ENCODE assay signal across 8 cellular contexts in the genomic region with DNA sequence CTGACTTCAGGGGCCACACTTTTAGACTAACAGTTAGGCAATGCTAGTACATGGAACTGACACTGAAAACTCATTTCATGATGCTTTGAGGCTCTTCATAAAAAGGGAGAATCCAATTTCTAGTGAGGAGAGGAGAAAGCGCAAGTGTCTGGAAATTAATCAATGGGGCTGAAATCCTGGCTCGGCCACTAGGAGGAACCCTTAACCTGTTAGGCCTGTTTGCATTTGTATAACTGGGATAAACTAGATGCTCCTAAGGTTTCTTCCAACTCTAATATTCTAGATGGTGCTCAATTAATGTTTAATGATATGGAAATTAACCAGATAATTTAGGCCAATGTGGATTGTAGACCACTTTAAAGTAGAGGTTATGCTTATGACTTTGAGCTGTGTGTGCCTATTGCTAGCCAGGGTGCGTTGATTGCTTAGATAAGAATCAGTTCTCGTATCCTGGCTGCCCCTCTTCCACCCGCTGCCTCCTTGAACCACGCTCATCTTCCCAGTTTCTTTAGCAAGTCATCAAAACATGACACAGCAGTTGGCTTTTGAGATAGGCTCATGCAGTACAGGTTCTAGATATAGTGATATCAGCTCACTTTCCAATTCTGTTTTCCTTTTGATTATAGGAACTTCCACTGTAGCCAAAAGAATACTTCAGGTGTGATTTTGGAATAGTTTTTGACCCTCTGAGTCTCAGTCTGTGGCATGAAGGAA. TPM values are rescaled to one million over a fixed set of nuclear protein-coding genes. Genes with fewer than 3 reads are reported as not detected.
DNase-seq lines count a peak whose midpoint lies in the region; ATAC-seq, FAIRE-seq and TF ChIP-seq lines count a peak whose summit lies in the region.

No MANE protein-coding gene starts in this region.

- H3K4me2 ChIP-seq in keratinocyte (ENCODE audit: control insufficient read depth, extremely low read depth, insufficient read depth, low read depth, low read length), result no peak overlapping the region

- ATAC-seq in GM18519 (IDR thresholded peaks at IDR 0.05; ENCODE audit: low FRiP score, unreplicated experiment) (peak; percentile 37), SK-N-SH treated with all-trans-retinoic acid at 6 μM for 48 hours (peak; percentile 68), GM19455 (IDR thresholded peaks at IDR 0.05; ENCODE audit: unreplicated experiment) (no peak), left cardiac atrium (no peak)

- dilution Hi-C loops in keratinocyte (cut with MboI; ENCODE audit: extremely low pct_ligation_motif_present, low sequenced_read_pairs), result no loop called here

- H3K27me3 ChIP-seq in keratinocyte (ENCODE audit: control insufficient read depth, extremely low read depth, insufficient read depth, low read length), result no peaks in the 10 kb centered on the region

- no peak overlapping the region for H3K4me3 ChIP-seq in keratinocyte (ENCODE audit: control insufficient read depth in 2 of 3, extremely low read depth in 1 of 3, insufficient read depth in 2 of 3, low read depth in 1 of 3, low read length in 3 of 3)

- no peaks in the 10 kb centered on the region for H3K9me1 ChIP-seq in keratinocyte (ENCODE audit: control insufficient read depth, extremely low read depth, insufficient read depth, low read length)

- H3K9ac ChIP-seq in keratinocyte (ENCODE audit: control insufficient read depth, extremely low read depth, insufficient read depth, low read length), result no peak overlapping the region

- peak; percentile 49 to 66 (median 63) for TF ChIP-seq CTCF in keratinocyte (optimal IDR thresholded peaks at IDR 0.05 in 1 of 3, IDR thresholded peaks at IDR 0.05 in 1 of 3, conservative IDR thresholded peaks at IDR 0.05 in 1 of 3; ENCODE audit: extremely low read depth in 1 of 3, insufficient read depth in 2 of 3, low read length in 3 of 3)

- no peak for FAIRE-seq in keratinocyte (lab: Jason Lieb, UNC)
- FAIRE-seq in RCC 7860 (lab: Jason Lieb, UNC), result no peak

- no peaks in the 10 kb centered on the region for H4K20me1 ChIP-seq in keratinocyte (ENCODE audit: control insufficient read depth, extremely low read depth, insufficient read depth, low read length)

- no peaks in the 10 kb centered on the region for H3K9me3 ChIP-seq in keratinocyte (ENCODE audit: control insufficient read depth, low read depth, low read length)

- DNase-seq in AML-193 (lab: John Stamatoyannopoulos, UW) (peak; percentile 43 to 53), keratinocyte (ENCODE audit: low read depth, low spot score) (no peak), globus pallidus (ENCODE audit: low spot score) (no peak), left cardiac atrium (no peak), RCC 7860 (ENCODE audit: low spot score) (no peak)

- no peaks in the 10 kb centered on the region for H3K79me2 ChIP-seq in keratinocyte (ENCODE audit: control insufficient read depth, insufficient read depth, low read length)

- H3K27ac ChIP-seq in keratinocyte (ENCODE audit: control insufficient read depth, insufficient read depth, low read length), result no peak overlapping the region

- H3K36me3 ChIP-seq in keratinocyte (ENCODE audit: control insufficient read depth in 2 of 2, extremely low read depth in 1 of 2, insufficient read depth in 2 of 2, low read length in 2 of 2), result no peaks in the 10 kb centered on the region

- no peaks in the 10 kb centered on the region for H3K4me1 ChIP-seq in keratinocyte (ENCODE audit: control insufficient read depth, extremely low read depth, insufficient read depth, low read length)

- H2AFZ ChIP-seq in keratinocyte (ENCODE audit: control insufficient read depth, low read length), result no peak overlapping the region

- intact Hi-C loops in left cardiac atrium (cut with DNase I), result loop anchor here (5.0 kb wide), 2 partner anchors 801 to 1091 kb away; no protein-coding TSS in a partner anchor

TF ChIP-seq in SK-N-SH treated with all-trans-retinoic acid at 6 μM for 48 hours, 23 proteins besides CTCF, POLR2A, EP300 and RAD21:
- no peak for TF ChIP-seq ZFP30 (CRISPR knock-in tag; IDR thresholded peaks at IDR 0.05)
- TF ChIP-seq RARB (CRISPR knock-in tag; IDR thresholded peaks at IDR 0.05), result no peak
- TF ChIP-seq ZNF8 (CRISPR knock-in tag; IDR thresholded peaks at IDR 0.05), result no peak
- TF ChIP-seq ZNF565 (CRISPR knock-in tag; conservative IDR thresholded peaks at IDR 0.05; ENCODE audit: low read depth), result no peak
- no peak for TF ChIP-seq BACH2 (CRISPR knock-in tag; IDR thresholded peaks at IDR 0.05; ENCODE audit: borderline replicate concordance)
- TF ChIP-seq, protein P1, sequence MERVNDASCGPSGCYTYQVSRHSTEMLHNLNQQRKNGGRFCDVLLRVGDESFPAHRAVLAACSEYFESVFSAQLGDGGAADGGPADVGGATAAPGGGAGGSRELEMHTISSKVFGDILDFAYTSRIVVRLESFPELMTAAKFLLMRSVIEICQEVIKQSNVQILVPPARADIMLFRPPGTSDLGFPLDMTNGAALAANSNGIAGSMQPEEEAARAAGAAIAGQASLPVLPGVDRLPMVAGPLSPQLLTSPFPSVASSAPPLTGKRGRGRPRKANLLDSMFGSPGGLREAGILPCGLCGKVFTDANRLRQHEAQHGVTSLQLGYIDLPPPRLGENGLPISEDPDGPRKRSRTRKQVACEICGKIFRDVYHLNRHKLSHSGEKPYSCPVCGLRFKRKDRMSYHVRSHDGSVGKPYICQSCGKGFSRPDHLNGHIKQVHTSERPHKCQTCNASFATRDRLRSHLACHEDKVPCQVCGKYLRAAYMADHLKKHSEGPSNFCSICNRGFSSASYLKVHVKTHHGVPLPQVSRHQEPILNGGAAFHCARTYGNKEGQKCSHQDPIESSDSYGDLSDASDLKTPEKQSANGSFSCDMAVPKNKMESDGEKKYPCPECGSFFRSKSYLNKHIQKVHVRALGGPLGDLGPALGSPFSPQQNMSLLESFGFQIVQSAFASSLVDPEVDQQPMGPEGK (CRISPR knock-in tag; IDR thresholded peaks at IDR 0.05; ENCODE audit: borderline replicate concordance), result no peak
- TF ChIP-seq, protein P2, sequence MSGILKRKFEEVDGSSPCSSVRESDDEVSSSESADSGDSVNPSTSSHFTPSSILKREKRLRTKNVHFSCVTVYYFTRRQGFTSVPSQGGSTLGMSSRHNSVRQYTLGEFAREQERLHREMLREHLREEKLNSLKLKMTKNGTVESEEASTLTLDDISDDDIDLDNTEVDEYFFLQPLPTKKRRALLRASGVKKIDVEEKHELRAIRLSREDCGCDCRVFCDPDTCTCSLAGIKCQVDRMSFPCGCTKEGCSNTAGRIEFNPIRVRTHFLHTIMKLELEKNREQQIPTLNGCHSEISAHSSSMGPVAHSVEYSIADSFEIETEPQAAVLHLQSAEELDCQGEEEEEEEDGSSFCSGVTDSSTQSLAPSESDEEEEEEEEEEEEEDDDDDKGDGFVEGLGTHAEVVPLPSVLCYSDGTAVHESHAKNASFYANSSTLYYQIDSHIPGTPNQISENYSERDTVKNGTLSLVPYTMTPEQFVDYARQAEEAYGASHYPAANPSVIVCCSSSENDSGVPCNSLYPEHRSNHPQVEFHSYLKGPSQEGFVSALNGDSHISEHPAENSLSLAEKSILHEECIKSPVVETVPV (CRISPR knock-in tag; IDR thresholded peaks at IDR 0.05), result no peak
- no peak for TF ChIP-seq ZC3H10 (CRISPR knock-in tag; IDR thresholded peaks at IDR 0.05)
- TF ChIP-seq, protein P3, sequence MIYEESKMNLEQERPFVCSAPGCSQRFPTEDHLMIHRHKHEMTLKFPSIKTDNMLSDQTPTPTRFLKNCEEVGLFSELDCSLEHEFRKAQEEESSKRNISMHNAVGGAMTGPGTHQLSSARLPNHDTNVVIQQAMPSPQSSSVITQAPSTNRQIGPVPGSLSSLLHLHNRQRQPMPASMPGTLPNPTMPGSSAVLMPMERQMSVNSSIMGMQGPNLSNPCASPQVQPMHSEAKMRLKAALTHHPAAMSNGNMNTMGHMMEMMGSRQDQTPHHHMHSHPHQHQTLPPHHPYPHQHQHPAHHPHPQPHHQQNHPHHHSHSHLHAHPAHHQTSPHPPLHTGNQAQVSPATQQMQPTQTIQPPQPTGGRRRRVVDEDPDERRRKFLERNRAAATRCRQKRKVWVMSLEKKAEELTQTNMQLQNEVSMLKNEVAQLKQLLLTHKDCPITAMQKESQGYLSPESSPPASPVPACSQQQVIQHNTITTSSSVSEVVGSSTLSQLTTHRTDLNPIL (CRISPR knock-in tag; IDR thresholded peaks at IDR 0.05; ENCODE audit: low read depth), result no peak
- no peak for TF ChIP-seq OSR1 (CRISPR knock-in tag; IDR thresholded peaks at IDR 0.05)
- no peak for TF ChIP-seq ESRRG (CRISPR knock-in tag; IDR thresholded peaks at IDR 0.05)
- TF ChIP-seq TCF4 (CRISPR knock-in tag; IDR thresholded peaks at IDR 0.05; ENCODE audit: borderline replicate concordance), result no peak
- TF ChIP-seq, protein P4, sequence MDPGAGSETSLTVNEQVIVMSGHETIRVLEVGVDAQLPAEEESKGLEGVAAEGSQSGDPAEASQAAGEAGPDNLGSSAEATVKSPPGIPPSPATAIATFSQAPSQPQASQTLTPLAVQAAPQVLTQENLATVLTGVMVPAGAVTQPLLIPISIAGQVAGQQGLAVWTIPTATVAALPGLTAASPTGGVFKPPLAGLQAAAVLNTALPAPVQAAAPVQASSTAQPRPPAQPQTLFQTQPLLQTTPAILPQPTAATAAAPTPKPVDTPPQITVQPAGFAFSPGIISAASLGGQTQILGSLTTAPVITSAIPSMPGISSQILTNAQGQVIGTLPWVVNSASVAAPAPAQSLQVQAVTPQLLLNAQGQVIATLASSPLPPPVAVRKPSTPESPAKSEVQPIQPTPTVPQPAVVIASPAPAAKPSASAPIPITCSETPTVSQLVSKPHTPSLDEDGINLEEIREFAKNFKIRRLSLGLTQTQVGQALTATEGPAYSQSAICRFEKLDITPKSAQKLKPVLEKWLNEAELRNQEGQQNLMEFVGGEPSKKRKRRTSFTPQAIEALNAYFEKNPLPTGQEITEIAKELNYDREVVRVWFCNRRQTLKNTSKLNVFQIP (CRISPR knock-in tag; IDR thresholded peaks at IDR 0.05; ENCODE audit: borderline replicate concordance, low read depth), result no peak
- no peak for TF ChIP-seq ARNTL (CRISPR knock-in tag; IDR thresholded peaks at IDR 0.05; ENCODE audit: borderline replicate concordance, low read depth)
- TF ChIP-seq TOX (CRISPR knock-in tag; IDR thresholded peaks at IDR 0.05; ENCODE audit: borderline replicate concordance), result no peak

RNA-seq across cellular contexts. Expression of a gene that starts 16.8 kb away (rescaled TPM):
- polyA plus RNA-seq in keratinocyte, result 21.9 to 37.7 TPM (median 26.8 TPM) in 3 replicates
- polyA plus RNA-seq in keratinocyte (2011; ENCODE audit: low read depth), result 54.1 TPM
- polyA plus RNA-seq in keratinocyte (2011; cell fraction: cytosol; rRNA removed), result 15.6 and 28.7 TPM in 2 replicates
- polyA plus RNA-seq in keratinocyte (2011; cell fraction: nucleus; rRNA removed), result 22.9 and 26.9 TPM in 2 replicates
- 15.8 and 26.2 TPM in 2 replicates for polyA plus RNA-seq in keratinocyte (2012; ENCODE audit: low replicate concordance)
- polyA minus RNA-seq in keratinocyte, result 13.9 to 30.6 TPM (median 25.9 TPM) in 3 replicates
- 16.5 TPM for polyA minus RNA-seq in keratinocyte (2011; cell fraction: cytosol; rRNA and poly(A)+ RNA removed)
- polyA minus RNA-seq in keratinocyte (2011; cell fraction: nucleus; rRNA and poly(A)+ RNA removed), result 10.0 and 22.0 TPM in 2 replicates
- 10 to 100 TPM; 32.1 to 42.4 TPM for total RNA-seq in left cardiac atrium

Comparison
In these comparisons a context has a peak if more than half of its experiments do, and no peak if none do; other contexts are left out.
1. DNase-seq: peak in AML-193 (2 of 2); none in keratinocyte (single experiment), globus pallidus (single experiment), left cardiac atrium (single experiment) and RCC 7860 (single experiment).
2. ATAC-seq: peak in GM18519 (single experiment) and SK-N-SH treated with all-trans-retinoic acid at 6 μM for 48 hours (single experiment); none in GM19455 (single experiment) and left cardiac atrium (0 of 2).